ENCODE assay signal across 28 cellular contexts in the genomic region with DNA sequence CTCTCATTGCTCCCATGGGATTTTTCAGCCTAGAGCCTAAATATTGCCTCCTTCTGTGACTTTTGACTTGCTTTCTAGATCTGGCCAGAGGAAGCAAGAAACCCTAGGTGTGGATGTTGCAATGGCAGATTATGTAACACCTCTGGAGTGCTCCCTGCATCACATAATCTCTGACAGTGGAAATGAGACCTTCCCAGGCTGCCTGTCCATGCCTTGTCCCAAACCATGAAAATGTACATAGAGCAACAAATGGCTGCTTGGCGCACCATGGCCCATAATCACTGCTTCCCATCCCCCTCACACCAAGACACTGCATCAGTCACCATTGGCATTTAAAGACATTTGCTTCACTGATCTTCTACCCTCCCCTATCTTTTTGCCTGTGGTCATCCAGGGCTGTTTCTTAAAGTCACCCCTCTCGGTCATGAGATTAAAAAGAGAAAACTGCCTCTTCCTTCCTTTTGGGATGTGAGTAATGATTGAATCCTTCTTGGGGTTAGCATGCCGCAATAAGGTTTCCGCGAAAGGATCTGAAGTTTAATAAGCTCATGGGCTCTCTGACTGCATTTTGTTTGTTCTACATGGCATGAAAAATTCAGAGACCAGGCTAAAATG. TPM values are rescaled to one million over a fixed set of nuclear protein-coding genes. Genes with fewer than 3 reads are reported as not detected.
DNase-seq lines count a peak whose midpoint lies in the region; ATAC-seq and TF ChIP-seq lines count a peak whose summit lies in the region.
"Had no signal": no experiment of that assay in that cellular context is flagged by ENCODE, and none has a peak within 500 bp of the region (broad histone marks: within the 10 kb centered on the region; RNA-seq: fewer than 3 reads in every experiment).

No MANE protein-coding gene starts in this region.

- peaks cover 0 to 6% (median 0%) of the 10 kb centered on the region in 3 donors for H3K4me1 ChIP-seq in gastroesophageal sphincter
- H3K4me1 ChIP-seq: gastrocnemius medialis, psoas muscle had no signal

- peaks cover 0 to 1% (median 0%) of the 10 kb centered on the region in 3 donors for H3K9me3 ChIP-seq in gastroesophageal sphincter
- H3K9me3 ChIP-seq: gastrocnemius medialis, psoas muscle, SJCRH30 had no signal

- no peak overlapping the region for H3K27ac Mint-ChIP-seq in naive thymus-derived CD8-positive, alpha-beta T cell
- H3K27ac Mint-ChIP-seq: IgD-negative memory B cell, type B pancreatic cell had no signal

- TF ChIP-seq CTCF in gastroesophageal sphincter (IDR thresholded peaks at IDR 0.05) (no peak), omental fat pad (IDR thresholded peaks at IDR 0.05) (no peak)

- no peaks in the 10 kb centered on the region for H3K27me3 ChIP-seq in gastroesophageal sphincter
- H3K27me3 ChIP-seq: gastrocnemius medialis had no signal

- no peak overlapping the region for H3K27ac ChIP-seq in gastroesophageal sphincter
- H3K27ac ChIP-seq: gastrocnemius medialis, psoas muscle, SJCRH30, skin epidermis had no signal

- peaks cover 27 to 50% (median 34%) of the 10 kb centered on the region in 5 donors for H3K27me3 Mint-ChIP-seq in naive thymus-derived CD8-positive, alpha-beta T cell

- H3K9me3 Mint-ChIP-seq in naive thymus-derived CD8-positive, alpha-beta T cell: peaks cover 0 to 7% (median 0%) of the 10 kb centered on the region in 9 donors

- no peaks in the 10 kb centered on the region for H3K36me3 ChIP-seq in gastroesophageal sphincter
- H3K36me3 ChIP-seq: gastrocnemius medialis, SJCRH30 had no signal

- 80 to 86% methylated on average over 1 to 3 of the region's 5 CpGs for whole genome bisulfite sequencing in gastroesophageal sphincter (ENCODE audit: low coverage in 1 of 2), 2 donors

- no peak for TF ChIP-seq EP300 in gastroesophageal sphincter (IDR thresholded peaks at IDR 0.05)

- peaks cover 0 to 2% (median 0%) of the 10 kb centered on the region in 4 donors for H3K4me1 Mint-ChIP-seq in naive thymus-derived CD8-positive, alpha-beta T cell

- no peak overlapping the region for H3K4me3 ChIP-seq in gastroesophageal sphincter
- H3K4me3 ChIP-seq: gastrocnemius medialis, psoas muscle, SJCRH30, skin epidermis had no signal

- peak; percentile 10 for DNase-seq in SKM-1 (lab: John Stamatoyannopoulos, UW; ENCODE audit: unreplicated experiment)
- no peak for DNase-seq in SKM-1 treated with dmso at 0.1 percent for 144 hours (lab: John Stamatoyannopoulos, UW; ENCODE audit: unreplicated experiment)
- peak; percentile 59 for DNase-seq in RPMI7951 (ENCODE audit: low read depth)
- DNase-seq in omental fat pad (ENCODE audit: low spot score): no peak
- DNase-seq in naive thymus-derived CD8-positive, alpha-beta T cell: no peak
- no peak for DNase-seq in DMS 273 treated with DMSO at 0.1 percent for 48 hours (lab: John Stamatoyannopoulos, UW)
- no peak for DNase-seq in erythroblast (lab: John Stamatoyannopoulos, UW)
- DNase-seq: 8988T; activated CD4-positive, alpha-beta T cell treated with anti-CD3 and anti-CD28 coated beads for 4 hours; activated CD8-positive, alpha-beta memory T cell treated with anti-CD3 and anti-CD28 coated beads for 24 hours; activated gamma-delta T cell; activated T-cell treated with anti-CD3 and anti-CD28 coated beads, Interleukin-2, amount 50 U/mL, for 1 hour; cerebellar nuclear complex; hypothalamus; NCI-H1436; NCI-H748 treated with DMSO at 0.1 percent for 48 hours; PC-3; psoas muscle; SJCRH30; T-helper 1 cell had no signal

- no peak for TF ChIP-seq POLR2A in gastroesophageal sphincter (IDR thresholded peaks at IDR 0.05)
- TF ChIP-seq POLR2A in erythroblast (IDR thresholded peaks at IDR 0.05; ENCODE audit: low read length): no peak

- POLR2A ChIA-PET in naive thymus-derived CD8-positive, alpha-beta T cell (lab: Charles Lee): no interaction called here

- H3K4me3 Mint-ChIP-seq in naive thymus-derived CD8-positive, alpha-beta T cell: no peak overlapping the region
- H3K4me3 Mint-ChIP-seq: IgD-negative memory B cell, type B pancreatic cell had no signal

- ATAC-seq in gastroesophageal sphincter (peak; percentile 75), omental fat pad (ENCODE audit: low FRiP score) (peak; percentile 48)
- ATAC-seq in naive thymus-derived CD8-positive, alpha-beta T cell: no peak
- ATAC-seq: gastrocnemius medialis, HCT116, PC-3 had no signal

- H3K36me3 Mint-ChIP-seq in naive thymus-derived CD8-positive, alpha-beta T cell: peaks cover 0 to 8% (median 0%) of the 10 kb centered on the region in 3 donors
- H3K36me3 Mint-ChIP-seq: IgD-negative memory B cell, type B pancreatic cell had no signal

RNA-seq across cellular contexts. Expression of gene CCL2, which starts 34.2 kb away (rescaled TPM):
- 300 and 392 TPM in 2 replicates for total RNA-seq in RPMI7951 (2014; rRNA removed; shearing (Covaris generic))
- total RNA-seq in gastroesophageal sphincter (100 to 1,000 TPM in 1 of 4 donors, 10 to 100 TPM in 2, 1 to 10 TPM in 1; 5.0 to 121 (median 20.9) TPM), omental fat pad (100 to 1,000 TPM in 2 of 4 donors, 10 to 100 TPM in 2; 39.8 to 556 (median 227) TPM)
- 1 to 10 TPM; 2.6 to 3.1 TPM for total RNA-seq in naive thymus-derived CD8-positive, alpha-beta T cell
- polyA plus RNA-seq in naive thymus-derived CD8-positive, alpha-beta T cell: not detected
- total RNA-seq: G401, PC-3 had no signal
- polyA plus RNA-seq: IgD-negative memory B cell had no signal

RNA-seq across cellular contexts. Expression of gene CCL7, which starts 49.1 kb away (rescaled TPM):
- 0.68 TPM in 1 of 2 replicates, not detected in the other for total RNA-seq in RPMI7951 (2014; rRNA removed; shearing (Covaris generic))
- total RNA-seq in gastroesophageal sphincter (1 to 10 TPM in 1 of 4 donors, not detected in 3; 2.2 TPM), omental fat pad (1 to 10 TPM in 2 of 4 donors, not detected in 2; 1.9 to 3.5 TPM)
- total RNA-seq in naive thymus-derived CD8-positive, alpha-beta T cell: not detected
- not detected for polyA plus RNA-seq in naive thymus-derived CD8-positive, alpha-beta T cell
- total RNA-seq: G401, gastrocnemius medialis, lung microvascular endothelial cell, PC-3, SJCRH30 had no signal
- polyA plus RNA-seq: IgD-negative memory B cell had no signal

Comparison
In these comparisons a context has a peak if more than half of its experiments do, and no peak if none do; other contexts are left out.
1. DNase-seq: peak in SKM-1 (single experiment) and RPMI7951 (single experiment); none in SKM-1 treated with dmso at 0.1 percent for 144 hours (single experiment), omental fat pad (single experiment), naive thymus-derived CD8-positive, alpha-beta T cell (0 of 10), DMS 273 treated with DMSO at 0.1 percent for 48 hours (single experiment) and erythroblast (0 of 2).
2. ATAC-seq: peak in gastroesophageal sphincter (single experiment) and omental fat pad (single experiment); none in naive thymus-derived CD8-positive, alpha-beta T cell (0 of 2).